ENCODE assay signal across 8 cellular contexts in the genomic region with DNA sequence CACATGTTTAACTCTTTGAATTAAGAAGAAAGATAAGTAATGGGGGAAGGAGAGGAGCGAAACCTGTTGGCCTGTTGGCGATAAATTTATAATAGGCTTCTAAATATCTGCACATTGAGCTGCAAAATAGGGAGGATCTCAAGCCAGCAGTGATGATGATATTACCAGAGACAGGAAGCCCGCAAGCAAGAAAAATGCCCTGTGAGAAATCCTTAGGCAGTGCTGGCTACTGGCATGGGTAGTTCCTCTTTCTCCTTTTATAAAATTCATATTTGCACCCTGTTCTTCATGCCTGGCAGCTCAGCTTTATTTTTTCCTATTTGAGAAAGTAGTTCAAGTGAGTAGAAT. TPM values are rescaled to one million over a fixed set of nuclear protein-coding genes. Genes with fewer than 3 reads are reported as not detected.
DNase-seq lines count a peak whose midpoint lies in the region; ATAC-seq and TF ChIP-seq lines count a peak whose summit lies in the region.

No MANE protein-coding gene starts in this region.

- H3K9me3 ChIP-seq in thoracic aorta, result no peaks in the 10 kb centered on the region

- H3K27ac ChIP-seq in angular gyrus (ENCODE audit: low read depth, low read length) (peak overlapping the region; percentile 74), thoracic aorta (peak overlapping the region; percentile 72 to 92)

- no peaks in the 10 kb centered on the region for H3K27me3 ChIP-seq in kidney epithelial cell (ENCODE audit: control insufficient read depth, insufficient read depth, low read length)
- H3K27me3 ChIP-seq in thoracic aorta (replicated peaks; ENCODE audit: insufficient read depth), result no peaks in the 10 kb centered on the region

- ATAC-seq in thoracic aorta (ENCODE audit: insufficient number of reproducible peaks, low FRiP score, low read depth), result peak; percentile 3

- H3K36me3 ChIP-seq in kidney epithelial cell (ENCODE audit: control insufficient read depth, insufficient read depth, low read length) (no peaks in the 10 kb centered on the region), thoracic aorta (no peaks in the 10 kb centered on the region)

- H3K4me3 ChIP-seq in kidney epithelial cell (ENCODE audit: low read depth, low read length) (peak overlapping the region; percentile 63), thoracic aorta (peak overlapping the region; percentile 91)

- no peak for TF ChIP-seq CTCF in kidney epithelial cell (IDR thresholded peaks at IDR 0.05; ENCODE audit: insufficient read depth, low read length, poor library complexity, severe bottlenecking)
- TF ChIP-seq CTCF in thoracic aorta (IDR thresholded peaks at IDR 0.05), result no peak

- peak; percentile 85 for DNase-seq in GF-D8 (lab: John Stamatoyannopoulos, UW)
- peak; percentile 69 for DNase-seq in MV-4-11 (lab: John Stamatoyannopoulos, UW)
- no peak for DNase-seq in kidney epithelial cell (ENCODE audit: low read depth)
- DNase-seq in thoracic aorta (ENCODE audit: low spot score), result no peak
- no peak for DNase-seq in activated effector memory CD4-positive, alpha-beta T cell treated with anti-CD3 and anti-CD28 coated beads, Interleukin-2, amount 50 U/mL, for 16 hours
- no peak for DNase-seq in mesenteric fat pad (ENCODE audit: low spot score)
- no peak for DNase-seq in middle frontal gyrus (ENCODE audit: extremely low spot score, low spot score)

- peaks cover 25 to 37% of the 10 kb centered on the region in 2 donors for H3K4me1 ChIP-seq in thoracic aorta (ENCODE audit: control insufficient read depth in 1 of 2, low read depth in 2 of 2)

RNA-seq across cellular contexts. Expression of a gene that starts 0.9 kb away (rescaled TPM):
- total RNA-seq in kidney epithelial cell, result 13.8 and 17.5 TPM in 2 replicates
- total RNA-seq in thoracic aorta, result 10 to 100 TPM; 22.6 to 40.5 TPM
- total RNA-seq in mesenteric fat pad, result 25.2 TPM

Comparison
In these comparisons a context has a peak if more than half of its experiments do, and no peak if none do; other contexts are left out.
1. DNase-seq: peak in GF-D8 (single experiment) and MV-4-11 (single experiment); none in kidney epithelial cell (single experiment), thoracic aorta (single experiment), activated effector memory CD4-positive, alpha-beta T cell treated with anti-CD3 and anti-CD28 coated beads, Interleukin-2, amount 50 U/mL, for 16 hours (single experiment), mesenteric fat pad (single experiment) and middle frontal gyrus (single experiment).